Comparison of ENCODE assay signal across 22 cellular contexts in the genomic region with DNA sequence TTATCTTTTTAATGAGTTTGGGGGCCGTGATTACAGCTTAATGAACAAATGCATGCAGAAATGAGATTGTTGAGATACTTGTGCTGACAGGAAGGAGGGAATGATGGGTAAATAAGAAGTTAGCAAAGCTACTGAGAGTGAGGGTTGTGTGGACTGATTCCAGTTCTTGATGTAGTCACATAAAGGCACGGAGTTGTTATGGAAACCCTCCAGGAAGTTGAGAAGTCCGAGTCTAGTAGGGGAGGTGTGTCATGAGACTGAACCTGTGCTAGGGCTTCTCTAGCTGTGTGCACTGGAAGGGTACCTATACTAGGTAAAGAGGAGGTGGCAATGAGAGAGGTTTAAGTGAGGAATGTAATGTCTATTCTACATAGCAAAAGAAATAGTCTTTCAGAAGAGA.
"Had no signal": no experiment of that assay in that cellular context is flagged by ENCODE, and none has a peak within 500 bp of the region (broad histone marks: within the 10 kb centered on the region; RNA-seq: fewer than 3 reads in every experiment).

No MANE protein-coding gene starts in this region.

- H3K27ac ChIP-seq: colonic mucosa, esophagus muscularis mucosa, gastroesophageal sphincter, heart left ventricle, lower lobe of right lung, psoas muscle, thyroid gland, upper lobe of right lung had no signal

- H3K9me3 ChIP-seq: colonic mucosa, esophagus muscularis mucosa, gastroesophageal sphincter, lower lobe of right lung, thyroid gland, upper lobe of right lung had no signal

- H3K27me3 Mint-ChIP-seq: activated T-cell treated with anti-CD3 and anti-CD28 coated beads, Interleukin-2, amount 50 U/mL, for 24 hours had no signal

- H3K9me3 Mint-ChIP-seq: activated T-cell treated with anti-CD3 and anti-CD28 coated beads, Interleukin-2, amount 50 U/mL, for 24 hours had no signal

- H3K36me3 ChIP-seq: colonic mucosa, esophagus muscularis mucosa, gastroesophageal sphincter, heart left ventricle, lower lobe of right lung, thyroid gland, upper lobe of right lung had no signal

- H3K4me3 Mint-ChIP-seq: activated T-cell treated with anti-CD3 and anti-CD28 coated beads, Interleukin-2, amount 50 U/mL, for 24 hours; activated T-helper 17 cell treated with anti-CD3 and anti-CD28 coated beads, Interleukin-2, amount 50 U/mL, for 72 hours; naive thymus-derived CD4-positive, alpha-beta T cell; stimulated activated naive CD8-positive, alpha-beta T cell treated with anti-CD3 and anti-CD28 coated beads, Interleukin-15, Interleukin-2, amounts not matched to agents 100 ng/mL and 50 ng/mL, for 24 hours had no signal

- H3K4me1 Mint-ChIP-seq: activated T-helper 17 cell treated with anti-CD3 and anti-CD28 coated beads, Interleukin-2, amount 50 U/mL, for 72 hours; naive thymus-derived CD4-positive, alpha-beta T cell had no signal

- H3K4me3 ChIP-seq: colonic mucosa, dorsolateral prefrontal cortex, esophagus muscularis mucosa, gastroesophageal sphincter, heart left ventricle, lower lobe of right lung, psoas muscle, thyroid gland, upper lobe of right lung had no signal

- H3K27ac Mint-ChIP-seq: activated naive CD4-positive, alpha-beta T cell treated with anti-CD3 and anti-CD28 coated beads, Interleukin-2, amount 50 U/mL, for 72 hours; activated T-cell treated with anti-CD3 and anti-CD28 coated beads, Interleukin-2, amount 50 U/mL, for 24 hours; activated T-helper 17 cell treated with anti-CD3 and anti-CD28 coated beads, Interleukin-2, amount 50 U/mL, for 72 hours; naive thymus-derived CD4-positive, alpha-beta T cell; stimulated activated naive CD8-positive, alpha-beta T cell treated with anti-CD3 and anti-CD28 coated beads, Interleukin-15, Interleukin-2, amounts not matched to agents 100 ng/mL and 50 ng/mL, for 24 hours had no signal

- H3K36me3 Mint-ChIP-seq: naive thymus-derived CD4-positive, alpha-beta T cell had no signal

- H3K27me3 ChIP-seq: colonic mucosa, dorsolateral prefrontal cortex, esophagus muscularis mucosa, gastroesophageal sphincter, heart left ventricle, thyroid gland, upper lobe of right lung had no signal

- DNase-seq: activated CD4-positive, alpha-beta T cell treated with anti-CD3 and anti-CD28 coated beads for 1 hour; activated CD4-positive, alpha-beta T cell treated with anti-CD3 and anti-CD28 coated beads, Interleukin-2, amount 50 U/mL, for 1 hour; activated T-cell treated with anti-CD3 and anti-CD28 coated beads, Interleukin-2, amount 50 U/mL, for 24 hours; aorta; colonic mucosa; dorsolateral prefrontal cortex; heart left ventricle; islet precursor cell; lower lobe of right lung; naive thymus-derived CD4-positive, alpha-beta T cell; psoas muscle; right cardiac atrium; stimulated activated CD4-positive, alpha-beta T cell treated with anti-CD3 and anti-CD28 coated beads, Interleukin-12 subunit alpha, Interleukin-12 subunit beta, amount 100 ng/mL, for 4 hours; substantia nigra; T-helper 9 cell; thyroid gland; upper lobe of right lung had no signal

- H3K4me1 ChIP-seq: colonic mucosa, esophagus muscularis mucosa, gastroesophageal sphincter, lower lobe of right lung, thyroid gland, upper lobe of right lung had no signal
